1 cellular context compared by ENCODE assay signal in the genomic region with DNA sequence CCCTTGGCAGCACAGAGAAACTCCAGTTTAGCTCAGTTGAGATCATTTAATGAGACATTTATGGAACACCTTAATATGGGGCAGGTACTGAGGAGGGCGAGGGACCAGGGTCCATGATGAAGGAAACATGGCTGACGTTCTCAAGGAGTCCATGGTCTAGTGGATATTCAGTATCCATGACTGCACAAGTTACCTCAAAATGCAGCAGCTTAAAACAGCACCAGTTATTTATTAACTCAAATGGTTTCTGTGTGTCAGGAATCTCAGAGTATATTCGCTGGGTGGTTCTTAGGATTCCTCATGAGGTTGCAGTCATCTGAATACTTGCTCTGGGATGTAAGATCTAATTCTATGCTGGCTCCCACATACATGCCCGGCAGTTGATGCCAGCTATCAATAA.
TF ChIP-seq lines count a peak whose summit lies in the region.

No MANE protein-coding gene starts in this region.

TF ChIP-seq in GM23338, 12 proteins besides CTCF, POLR2A, EP300 and RAD21 (continued from another document):
- TF ChIP-seq, protein P1, sequence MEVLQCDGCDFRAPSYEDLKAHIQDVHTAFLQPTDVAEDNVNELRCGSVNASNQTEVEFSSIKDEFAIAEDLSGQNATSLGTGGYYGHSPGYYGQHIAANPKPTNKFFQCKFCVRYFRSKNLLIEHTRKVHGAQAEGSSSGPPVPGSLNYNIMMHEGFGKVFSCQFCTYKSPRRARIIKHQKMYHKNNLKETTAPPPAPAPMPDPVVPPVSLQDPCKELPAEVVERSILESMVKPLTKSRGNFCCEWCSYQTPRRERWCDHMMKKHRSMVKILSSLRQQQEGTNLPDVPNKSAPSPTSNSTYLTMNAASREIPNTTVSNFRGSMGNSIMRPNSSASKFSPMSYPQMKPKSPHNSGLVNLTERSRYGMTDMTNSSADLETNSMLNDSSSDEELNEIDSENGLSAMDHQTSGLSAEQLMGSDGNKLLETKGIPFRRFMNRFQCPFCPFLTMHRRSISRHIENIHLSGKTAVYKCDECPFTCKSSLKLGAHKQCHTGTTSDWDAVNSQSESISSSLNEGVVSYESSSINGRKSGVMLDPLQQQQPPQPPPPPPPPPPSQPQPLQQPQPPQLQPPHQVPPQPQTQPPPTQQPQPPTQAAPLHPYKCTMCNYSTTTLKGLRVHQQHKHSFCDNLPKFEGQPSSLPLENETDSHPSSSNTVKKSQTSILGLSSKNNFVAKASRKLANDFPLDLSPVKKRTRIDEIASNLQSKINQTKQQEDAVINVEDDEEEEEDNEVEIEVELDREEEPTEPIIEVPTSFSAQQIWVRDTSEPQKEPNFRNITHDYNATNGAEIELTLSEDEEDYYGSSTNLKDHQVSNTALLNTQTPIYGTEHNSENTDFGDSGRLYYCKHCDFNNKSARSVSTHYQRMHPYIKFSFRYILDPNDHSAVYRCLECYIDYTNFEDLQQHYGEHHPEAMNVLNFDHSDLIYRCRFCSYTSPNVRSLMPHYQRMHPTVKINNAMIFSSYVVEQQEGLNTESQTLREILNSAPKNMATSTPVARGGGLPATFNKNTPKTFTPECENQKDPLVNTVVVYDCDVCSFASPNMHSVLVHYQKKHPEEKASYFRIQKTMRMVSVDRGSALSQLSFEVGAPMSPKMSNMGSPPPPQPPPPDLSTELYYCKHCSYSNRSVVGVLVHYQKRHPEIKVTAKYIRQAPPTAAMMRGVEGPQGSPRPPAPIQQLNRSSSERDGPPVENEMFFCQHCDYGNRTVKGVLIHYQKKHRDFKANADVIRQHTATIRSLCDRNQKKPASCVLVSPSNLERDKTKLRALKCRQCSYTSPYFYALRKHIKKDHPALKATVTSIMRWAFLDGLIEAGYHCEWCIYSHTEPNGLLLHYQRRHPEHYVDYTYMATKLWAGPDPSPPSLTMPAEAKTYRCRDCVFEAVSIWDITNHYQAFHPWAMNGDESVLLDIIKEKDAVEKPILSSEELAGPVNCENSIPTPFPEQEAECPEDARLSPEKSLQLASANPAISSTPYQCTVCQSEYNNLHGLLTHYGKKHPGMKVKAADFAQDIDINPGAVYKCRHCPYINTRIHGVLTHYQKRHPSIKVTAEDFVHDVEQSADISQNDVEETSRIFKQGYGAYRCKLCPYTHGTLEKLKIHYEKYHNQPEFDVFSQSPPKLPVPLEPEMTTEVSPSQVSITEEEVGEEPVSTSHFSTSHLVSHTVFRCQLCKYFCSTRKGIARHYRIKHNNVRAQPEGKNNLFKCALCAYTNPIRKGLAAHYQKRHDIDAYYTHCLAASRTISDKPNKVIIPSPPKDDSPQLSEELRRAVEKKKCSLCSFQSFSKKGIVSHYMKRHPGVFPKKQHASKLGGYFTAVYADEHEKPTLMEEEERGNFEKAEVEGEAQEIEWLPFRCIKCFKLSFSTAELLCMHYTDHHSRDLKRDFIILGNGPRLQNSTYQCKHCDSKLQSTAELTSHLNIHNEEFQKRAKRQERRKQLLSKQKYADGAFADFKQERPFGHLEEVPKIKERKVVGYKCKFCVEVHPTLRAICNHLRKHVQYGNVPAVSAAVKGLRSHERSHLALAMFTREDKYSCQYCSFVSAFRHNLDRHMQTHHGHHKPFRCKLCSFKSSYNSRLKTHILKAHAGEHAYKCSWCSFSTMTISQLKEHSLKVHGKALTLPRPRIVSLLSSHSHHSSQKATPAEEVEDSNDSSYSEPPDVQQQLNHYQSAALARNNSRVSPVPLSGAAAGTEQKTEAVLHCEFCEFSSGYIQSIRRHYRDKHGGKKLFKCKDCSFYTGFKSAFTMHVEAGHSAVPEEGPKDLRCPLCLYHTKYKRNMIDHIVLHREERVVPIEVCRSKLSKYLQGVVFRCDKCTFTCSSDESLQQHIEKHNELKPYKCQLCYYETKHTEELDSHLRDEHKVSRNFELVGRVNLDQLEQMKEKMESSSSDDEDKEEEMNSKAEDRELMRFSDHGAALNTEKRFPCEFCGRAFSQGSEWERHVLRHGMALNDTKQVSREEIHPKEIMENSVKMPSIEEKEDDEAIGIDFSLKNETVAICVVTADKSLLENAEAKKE (CRISPR knock-in tag; IDR thresholded peaks at IDR 0.05), result no peak
- no peak for TF ChIP-seq ZNF114 (CRISPR knock-in tag; IDR thresholded peaks at IDR 0.05)
- TF ChIP-seq, protein P2, sequence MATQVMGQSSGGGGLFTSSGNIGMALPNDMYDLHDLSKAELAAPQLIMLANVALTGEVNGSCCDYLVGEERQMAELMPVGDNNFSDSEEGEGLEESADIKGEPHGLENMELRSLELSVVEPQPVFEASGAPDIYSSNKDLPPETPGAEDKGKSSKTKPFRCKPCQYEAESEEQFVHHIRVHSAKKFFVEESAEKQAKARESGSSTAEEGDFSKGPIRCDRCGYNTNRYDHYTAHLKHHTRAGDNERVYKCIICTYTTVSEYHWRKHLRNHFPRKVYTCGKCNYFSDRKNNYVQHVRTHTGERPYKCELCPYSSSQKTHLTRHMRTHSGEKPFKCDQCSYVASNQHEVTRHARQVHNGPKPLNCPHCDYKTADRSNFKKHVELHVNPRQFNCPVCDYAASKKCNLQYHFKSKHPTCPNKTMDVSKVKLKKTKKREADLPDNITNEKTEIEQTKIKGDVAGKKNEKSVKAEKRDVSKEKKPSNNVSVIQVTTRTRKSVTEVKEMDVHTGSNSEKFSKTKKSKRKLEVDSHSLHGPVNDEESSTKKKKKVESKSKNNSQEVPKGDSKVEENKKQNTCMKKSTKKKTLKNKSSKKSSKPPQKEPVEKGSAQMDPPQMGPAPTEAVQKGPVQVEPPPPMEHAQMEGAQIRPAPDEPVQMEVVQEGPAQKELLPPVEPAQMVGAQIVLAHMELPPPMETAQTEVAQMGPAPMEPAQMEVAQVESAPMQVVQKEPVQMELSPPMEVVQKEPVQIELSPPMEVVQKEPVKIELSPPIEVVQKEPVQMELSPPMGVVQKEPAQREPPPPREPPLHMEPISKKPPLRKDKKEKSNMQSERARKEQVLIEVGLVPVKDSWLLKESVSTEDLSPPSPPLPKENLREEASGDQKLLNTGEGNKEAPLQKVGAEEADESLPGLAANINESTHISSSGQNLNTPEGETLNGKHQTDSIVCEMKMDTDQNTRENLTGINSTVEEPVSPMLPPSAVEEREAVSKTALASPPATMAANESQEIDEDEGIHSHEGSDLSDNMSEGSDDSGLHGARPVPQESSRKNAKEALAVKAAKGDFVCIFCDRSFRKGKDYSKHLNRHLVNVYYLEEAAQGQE (IDR thresholded peaks at IDR 0.05; ENCODE audit: unreplicated experiment), result no peak
